8 cellular contexts compared by ENCODE assay signal in genomic region chr9:133115604-133116345, GRCh38. TPM values are rescaled to one million over a fixed set of nuclear protein-coding genes. Genes with fewer than 3 reads are reported as not detected.
DNase-seq lines count a peak whose midpoint lies in the region; ATAC-seq and TF ChIP-seq lines count a peak whose summit lies in the region.

No MANE protein-coding gene starts in this region.

- no peaks in the 10 kb centered on the region for H3F3A ChIP-seq in Loucy (ENCODE audit: low read depth)

- H3K4me3 ChIP-seq in Loucy (ENCODE audit: low read length, poor library complexity, severe bottlenecking) = no peak overlapping the region
- no peak overlapping the region for H3K4me3 ChIP-seq in neuronal stem cell (ENCODE audit: low read length in 2 of 2)

- H3K4me2 ChIP-seq in Loucy (ENCODE audit: low read depth, low read length, poor library complexity, severe bottlenecking) (peak overlapping the region; percentile 66), neuronal stem cell (ENCODE audit: insufficient read depth, low read length, poor library complexity, severe bottlenecking) (no peak overlapping the region)

- H3K4me1 ChIP-seq in Loucy (ENCODE audit: insufficient read depth, low read length, poor library complexity, severe bottlenecking) (peaks cover 47% of the 10 kb centered on the region), neuronal stem cell (ENCODE audit: control insufficient read depth in 2 of 2, insufficient read depth in 1 of 2, low read depth in 1 of 2, low read length in 2 of 2) (peaks cover 48 to 50% of the 10 kb centered on the region in 2 donors)

- peak overlapping the region; percentile 44 for H3K23ac ChIP-seq in neuronal stem cell (ENCODE audit: low read depth, low read length, poor library complexity)

- H3K9me2 ChIP-seq in Loucy (replicated peaks; ENCODE audit: low read depth, low read length) = no peaks in the 10 kb centered on the region

- H3K79me2 ChIP-seq in Loucy (ENCODE audit: insufficient read depth, low read length) = peaks cover 90% of the 10 kb centered on the region

- no peak for TF ChIP-seq CTCF in Loucy (conservative IDR thresholded peaks at IDR 0.05; ENCODE audit: low read length)

- H3K18ac ChIP-seq in neuronal stem cell (ENCODE audit: low read length) = peak overlapping the region; percentile 27

- no peak overlapping the region for H2BK12ac ChIP-seq in neuronal stem cell (ENCODE audit: low read length)

- peak; percentile 64 for ATAC-seq in GM21381 (IDR thresholded peaks at IDR 0.05; ENCODE audit: unreplicated experiment)

- no peak overlapping the region for H2BK5ac ChIP-seq in neuronal stem cell (ENCODE audit: low read length)

- no peak overlapping the region for H4K91ac ChIP-seq in neuronal stem cell (ENCODE audit: low read depth, low read length, poor library complexity)

- H2AFZ ChIP-seq in Loucy (ENCODE audit: low read length) (no peak overlapping the region), neuronal stem cell (ENCODE audit: low read length) (no peak overlapping the region)

- no CpG with 5 or more reads among the region's 32 CpGs for WGBS in neuronal stem cell (ENCODE audit: extremely low coverage in 2 of 2, insufficient read length in 2 of 2, insufficient replicate concordance in 1 of 2), 2 donors

- H4K8ac ChIP-seq in neuronal stem cell (ENCODE audit: low read depth, low read length) = peak overlapping the region; percentile 75

- H3K4ac ChIP-seq in neuronal stem cell (ENCODE audit: low read length) = no peak overlapping the region

- H3K9ac ChIP-seq in Loucy (ENCODE audit: low read depth, low read length, poor library complexity, severe bottlenecking) (peak overlapping the region; percentile 62), neuronal stem cell (ENCODE audit: low read depth, low read length, poor library complexity) (no peak overlapping the region)

- H2BK15ac ChIP-seq in neuronal stem cell (ENCODE audit: low read length) = no peak overlapping the region

- H4K20me1 ChIP-seq in Loucy (ENCODE audit: insufficient read depth, low read length, poor library complexity, severe bottlenecking) = peaks cover 84% of the 10 kb centered on the region

- DNase-seq in ELR (ENCODE audit: low read depth) = peak; percentile 61
- DNase-seq in amniotic epithelial cell (ENCODE audit: low read depth) = peak; percentile 32
- DNase-seq in neuronal stem cell (ENCODE audit: low spot score) = no peak
- DNase-seq in RPMI8226 = no peak
- DNase-seq in NCI-H345 treated with DMSO at 0.1 percent for 48 hours (lab: John Stamatoyannopoulos, UW; ENCODE audit: unreplicated experiment) = no peak
- DNase-seq in HK-2 (ENCODE audit: unreplicated experiment) = no peak

- H3K9me3 ChIP-seq in Loucy (ENCODE audit: insufficient read depth, low read depth, low read length) = no peaks in the 10 kb centered on the region
- H3K9me3 ChIP-seq in neuronal stem cell (replicated peaks in 1 of 2; ENCODE audit: control insufficient read depth in 2 of 2, insufficient read depth in 1 of 2, low read depth in 1 of 2, low read length in 2 of 2) = no peaks in the 10 kb centered on the region

- peak overlapping the region; percentile 47 for H3K14ac ChIP-seq in neuronal stem cell (ENCODE audit: low read length)

- H3K27ac ChIP-seq in neuronal stem cell (replicated peaks; ENCODE audit: low read length) = no peak overlapping the region

- H2AK5ac ChIP-seq in neuronal stem cell (ENCODE audit: low read depth, low read length) = no peak overlapping the region

- H3K36me3 ChIP-seq in Loucy (ENCODE audit: insufficient read depth, low read length) (peaks cover 13% of the 10 kb centered on the region; the same call in 1 of the 2 replicates), neuronal stem cell (replicated peaks in 1 of 2; ENCODE audit: control insufficient read depth in 2 of 2, insufficient read depth in 2 of 2, low read length in 2 of 2) (peaks cover 8 to 15% of the 10 kb centered on the region in 2 donors)

- H2BK120ac ChIP-seq in neuronal stem cell (ENCODE audit: low read depth, low read length) = no peak overlapping the region

- peaks cover 39% of the 10 kb centered on the region for H3K79me1 ChIP-seq in neuronal stem cell (ENCODE audit: low read depth, low read length)

- no peaks in the 10 kb centered on the region for H3K27me3 ChIP-seq in Loucy (ENCODE audit: insufficient read depth, low read length, poor library complexity, severe bottlenecking)
- peaks cover 0 to 2% (median 0%) of the 10 kb centered on the region in 3 experiments for H3K27me3 ChIP-seq in neuronal stem cell (ENCODE audit: control insufficient read depth in 3 of 3, insufficient read depth in 3 of 3, low read depth in 1 of 3, low read length in 3 of 3)

RNA-seq across cellular contexts. Expression of gene RALGDS, which starts 5.3 kb away (rescaled TPM):
- 48.3 TPM for polyA plus RNA-seq in neuronal stem cell (2013, experiment 1 of 2)
- 47.0 TPM for polyA plus RNA-seq in neuronal stem cell (2013, experiment 2 of 2)

RNA-seq across cellular contexts. Expression of gene GBGT1, which starts 47.9 kb away (rescaled TPM):
- polyA plus RNA-seq in neuronal stem cell (2013, experiment 1 of 2) = 2.2 TPM
- polyA plus RNA-seq in neuronal stem cell (2013, experiment 2 of 2) = 1.8 TPM

RNA-seq across cellular contexts. Expression of gene CEL, which starts 54.0 kb away (rescaled TPM):
- polyA plus RNA-seq in neuronal stem cell (2013, experiment 1 of 2) = 3.7 TPM
- 4.0 TPM for polyA plus RNA-seq in neuronal stem cell (2013, experiment 2 of 2)

Comparison
In these comparisons a context has a peak if more than half of its experiments do, and no peak if none do; other contexts are left out.
1. DNase-seq: peak in ELR (single experiment) and amniotic epithelial cell (single experiment); none in neuronal stem cell (single experiment), RPMI8226 (single experiment), NCI-H345 treated with DMSO at 0.1 percent for 48 hours (single experiment) and HK-2 (single experiment).